Comparison of ENCODE assay signal across 22 cellular contexts in the genomic region with DNA sequence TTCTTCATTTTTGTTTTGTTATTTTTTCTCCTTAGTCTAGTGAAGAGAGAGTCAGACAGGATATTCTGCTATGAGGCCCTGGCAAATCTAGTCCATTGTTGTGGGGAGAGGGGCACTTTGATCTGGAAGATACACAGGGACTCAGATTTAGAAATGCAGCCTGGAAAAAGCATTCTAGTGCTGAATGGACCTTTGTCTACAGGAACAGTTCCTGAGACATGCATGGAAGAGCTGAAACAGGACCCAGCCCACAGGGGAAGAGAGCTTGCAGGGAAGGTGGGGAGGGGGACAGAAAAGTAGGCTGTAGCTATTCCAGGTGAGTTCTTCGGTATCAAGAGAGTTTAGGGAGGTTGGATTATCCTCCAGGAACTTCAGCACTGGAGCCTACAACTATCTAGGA.
A peak's percentile ranks its signal among the peaks of the same experiment; 100 is the strongest.
DNase-seq lines count a peak whose midpoint lies in the region; TF ChIP-seq lines count a peak whose summit lies in the region.
"Had no signal": no experiment of that assay in that cellular context is flagged by ENCODE, and none has a peak within 500 bp of the region (broad histone marks: within the 10 kb centered on the region; RNA-seq: fewer than 3 reads in every experiment).

No MANE protein-coding gene starts in this region.

- no peak for DNase-seq in activated naive CD8-positive, alpha-beta T cell treated with anti-CD3 and anti-CD28 coated beads for 36 hours
- DNase-seq in SK-MEL-5 (ENCODE audit: low read depth, low spot score), result peak; percentile 15
- DNase-seq in RPMI8226, result no peak
- DNase-seq in SHP77 treated with DMSO at 0.1 percent for 48 hours (lab: John Stamatoyannopoulos, UW), result no peak
- DNase-seq in kidney tubule cell (ENCODE audit: low spot score), result no peak
- DNase-seq in CD14-positive monocyte (ENCODE audit: low spot score), result no peak
- DNase-seq: ACHN; activated CD8-positive, alpha-beta memory T cell treated with anti-CD3 and anti-CD28 coated beads, Interleukin-2, amount 50 U/mL, for 4 hours; activated effector memory CD4-positive, alpha-beta T cell treated with anti-CD3 and anti-CD28 coated beads, Interleukin-2, amount 50 U/mL, for 16 hours; kidney glomerular epithelial cell; MV-4-11; NCI-H524 treated with DMSO at 0.1 percent for 48 hours; PC-9; posterior cingulate gyrus; right cardiac atrium; Right ventricle myocardium superior; spleen; stimulated activated CD4-positive, alpha-beta T cell treated with anti-CD3 and anti-CD28 coated beads, Interleukin-2, amount 100 ng/mL, for 48 hours; trophoblast cell had no signal

- no peaks in the 10 kb centered on the region for H3K9me3 Mint-ChIP-seq in activated naive CD8-positive, alpha-beta T cell (ENCODE audit: low read depth)
- no peaks in the 10 kb centered on the region for H3K9me3 Mint-ChIP-seq in activated naive CD8-positive, alpha-beta T cell treated with anti-CD3 and anti-CD28 coated beads for 36 hours
- H3K9me3 Mint-ChIP-seq in CD14-positive monocyte, result no peaks in the 10 kb centered on the region

- peaks cover 10% of the 10 kb centered on the region for H3K4me1 ChIP-seq in iPS-15b (ENCODE audit: control insufficient read depth, insufficient read depth, low read length)

- H3K27ac Mint-ChIP-seq in activated naive CD8-positive, alpha-beta T cell, result peak overlapping the region; percentile 68
- no peak overlapping the region for H3K27ac Mint-ChIP-seq in activated naive CD8-positive, alpha-beta T cell treated with anti-CD3 and anti-CD28 coated beads for 36 hours
- H3K27ac Mint-ChIP-seq in CD14-positive monocyte, result no peak overlapping the region

- H3K4me3 ChIP-seq in iPS-15b (ENCODE audit: low read depth, low read length), result no peak overlapping the region
- H3K4me3 ChIP-seq: BLaER1, PC-9, spleen had no signal

- peaks cover 52% of the 10 kb centered on the region for H3K4me1 Mint-ChIP-seq in activated naive CD8-positive, alpha-beta T cell (ENCODE audit: low read depth)
- peaks cover 29% of the 10 kb centered on the region for H3K4me1 Mint-ChIP-seq in activated naive CD8-positive, alpha-beta T cell treated with anti-CD3 and anti-CD28 coated beads for 36 hours
- peaks cover 1% of the 10 kb centered on the region for H3K4me1 Mint-ChIP-seq in CD14-positive monocyte

- H3K27me3 Mint-ChIP-seq in activated naive CD8-positive, alpha-beta T cell, result no peaks in the 10 kb centered on the region
- H3K27me3 Mint-ChIP-seq in activated naive CD8-positive, alpha-beta T cell treated with anti-CD3 and anti-CD28 coated beads for 36 hours, result no peaks in the 10 kb centered on the region
- no peaks in the 10 kb centered on the region for H3K27me3 Mint-ChIP-seq in CD14-positive monocyte (ENCODE audit: low read depth in 3 of 3)

- no peak overlapping the region for H3K4me3 Mint-ChIP-seq in activated naive CD8-positive, alpha-beta T cell
- H3K4me3 Mint-ChIP-seq in activated naive CD8-positive, alpha-beta T cell treated with anti-CD3 and anti-CD28 coated beads for 36 hours, result no peak overlapping the region
- H3K4me3 Mint-ChIP-seq in CD14-positive monocyte, result no peak overlapping the region

- H3K9ac ChIP-seq in iPS-15b (ENCODE audit: low read depth, low read length), result peak overlapping the region; percentile 4
- H3K9ac ChIP-seq: BLaER1 had no signal

- in situ Hi-C loops in SK-MEL-5 (cut with HindIII; ENCODE audit: low pct_unique_long_range_greater_than_20kb, low sequenced_read_pairs), result no loop called here

- no peaks in the 10 kb centered on the region for H3K27me3 ChIP-seq in iPS-15b (ENCODE audit: control insufficient read depth, insufficient read depth, low read length)
- H3K27me3 ChIP-seq: BLaER1, spleen had no signal

- intact Hi-C loops in CD14-positive monocyte (cut with micrococcal nuclease), result no loop called here

- TF ChIP-seq CTCF in CD14-positive monocyte (IDR thresholded peaks at IDR 0.05), result no peak

- no peaks in the 10 kb centered on the region for H3K9me3 ChIP-seq in iPS-15b (ENCODE audit: control insufficient read depth, insufficient read depth, low read length)
- H3K9me3 ChIP-seq: BLaER1, spleen had no signal

- H3K36me3 ChIP-seq in iPS-15b (ENCODE audit: control insufficient read depth, insufficient read depth, low read length), result no peaks in the 10 kb centered on the region
- H3K36me3 ChIP-seq: BLaER1, spleen had no signal

- H3K36me3 Mint-ChIP-seq in activated naive CD8-positive, alpha-beta T cell, result no peaks in the 10 kb centered on the region
- H3K36me3 Mint-ChIP-seq in activated naive CD8-positive, alpha-beta T cell treated with anti-CD3 and anti-CD28 coated beads for 36 hours, result peaks cover 2% of the 10 kb centered on the region
- no peaks in the 10 kb centered on the region for H3K36me3 Mint-ChIP-seq in CD14-positive monocyte
